2 cellular contexts compared by ENCODE assay signal in genomic region chr1:81841795-81842194, GRCh38.
TF ChIP-seq lines count a peak whose summit lies in the region.

No MANE protein-coding gene starts in this region.

TF ChIP-seq in HepG2, 621 proteins besides CTCF, POLR2A, EP300 and RAD21:
- no peak for TF ChIP-seq HOMEZ (CRISPR knock-in tag; IDR thresholded peaks at IDR 0.05; ENCODE audit: low read depth)
- peak; percentile 45 to 68; a peak in 3 of 4 replicates for TF ChIP-seq MAFK (conservative IDR thresholded peaks at IDR 0.05 in 1 of 2, IDR thresholded peaks at IDR 0.05 in 1 of 2; ENCODE audit: low read length in 2 of 2)
- peak; percentile 39; the same call in 1 of the 2 replicates for TF ChIP-seq MAFF (IDR thresholded peaks at IDR 0.05; ENCODE audit: low read depth, low read length)

TF ChIP-seq in K562, 482 proteins besides CTCF, POLR2A, EP300 and RAD21:
- TF ChIP-seq ARID1B (IDR thresholded peaks at IDR 0.05) (no peak), RBM39 (optimal IDR thresholded peaks at IDR 0.05; ENCODE audit: low read depth, low read length) (no peak), ZNF316 (IDR thresholded peaks at IDR 0.05) (peak; percentile 7; the same call in 1 of the 2 replicates)
